18 cellular contexts compared by ENCODE assay signal in genomic region chr10:29612657-29613056, GRCh38. TPM values are rescaled to one million over a fixed set of nuclear protein-coding genes. Genes with fewer than 3 reads are reported as not detected.
A peak's percentile ranks its signal among the peaks of the same experiment; 100 is the strongest.
DNase-seq lines count a peak whose midpoint lies in the region; ATAC-seq and TF ChIP-seq lines count a peak whose summit lies in the region.
"Had no signal": no experiment of that assay in that cellular context is flagged by ENCODE, and none has a peak within 500 bp of the region (broad histone marks: within the 10 kb centered on the region; RNA-seq: fewer than 3 reads in every experiment).

No MANE protein-coding gene starts in this region.

- H3K27ac Mint-ChIP-seq in chondrocyte (ENCODE audit: unreplicated experiment) (peak overlapping the region; percentile 32), nephron (peak overlapping the region; percentile 7 to 87 (median 28))
- H3K27ac Mint-ChIP-seq in activated CD4-positive, alpha-beta T cell treated with anti-CD3 and anti-CD28 coated beads for 36 hours: no peak overlapping the region
- H3K27ac Mint-ChIP-seq: CD4-positive, CD25-positive, alpha-beta regulatory T cell had no signal

- H3K9me3 Mint-ChIP-seq in chondrocyte (ENCODE audit: low read depth) (peaks cover 4% of the 10 kb centered on the region), nephron (no peaks in the 10 kb centered on the region)
- no peaks in the 10 kb centered on the region for H3K9me3 Mint-ChIP-seq in activated CD4-positive, alpha-beta T cell treated with anti-CD3 and anti-CD28 coated beads for 36 hours (ENCODE audit: low read depth)

- H3K4me3 Mint-ChIP-seq in chondrocyte (ENCODE audit: unreplicated experiment) (no peak overlapping the region), nephron (no peak overlapping the region)
- H3K4me3 Mint-ChIP-seq in activated CD4-positive, alpha-beta T cell treated with anti-CD3 and anti-CD28 coated beads for 36 hours: no peak overlapping the region
- H3K4me3 Mint-ChIP-seq: CD4-positive, CD25-positive, alpha-beta regulatory T cell had no signal

- no peaks in the 10 kb centered on the region for H3K27me3 Mint-ChIP-seq in chondrocyte (ENCODE audit: low read depth)
- no peaks in the 10 kb centered on the region for H3K27me3 Mint-ChIP-seq in nephron (ENCODE audit: low read depth)
- no peaks in the 10 kb centered on the region for H3K27me3 Mint-ChIP-seq in activated CD4-positive, alpha-beta T cell treated with anti-CD3 and anti-CD28 coated beads for 36 hours
- H3K27me3 Mint-ChIP-seq: CD4-positive, CD25-positive, alpha-beta regulatory T cell had no signal

- TF ChIP-seq CTCF in chondrocyte (IDR thresholded peaks at IDR 0.05): no peak
- no peak for TF ChIP-seq CTCF in nephron (IDR thresholded peaks at IDR 0.05; ENCODE audit: unreplicated experiment in 3 of 3)
- no peak for TF ChIP-seq CTCF in thoracic aorta (IDR thresholded peaks at IDR 0.05)

- H3K4me1 Mint-ChIP-seq in chondrocyte (ENCODE audit: low read depth) (peaks cover 18% of the 10 kb centered on the region), nephron (peaks cover 71% of the 10 kb centered on the region)
- no peaks in the 10 kb centered on the region for H3K4me1 Mint-ChIP-seq in activated CD4-positive, alpha-beta T cell treated with anti-CD3 and anti-CD28 coated beads for 36 hours

- H3K36me3 Mint-ChIP-seq in chondrocyte (ENCODE audit: low read depth): peaks cover 11% of the 10 kb centered on the region
- H3K36me3 Mint-ChIP-seq in nephron (ENCODE audit: low read depth): peaks cover 30% of the 10 kb centered on the region
- H3K36me3 Mint-ChIP-seq in activated CD4-positive, alpha-beta T cell treated with anti-CD3 and anti-CD28 coated beads for 36 hours (ENCODE audit: low read depth): peaks cover 11% of the 10 kb centered on the region

- H3K27ac ChIP-seq in thoracic aorta: peak overlapping the region; percentile 29 to 37

- H3K4me3 ChIP-seq in thoracic aorta: no peak overlapping the region
- H3K4me3 ChIP-seq: HAP-1 had no signal

- peak; percentile 53 for DNase-seq in NCI-H748 (lab: John Stamatoyannopoulos, UW; ENCODE audit: unreplicated experiment)
- DNase-seq in NCI-H748 treated with DMSO at 0.1 percent for 48 hours (lab: John Stamatoyannopoulos, UW): no peak
- DNase-seq in chondrocyte (ENCODE audit: low spot score): no peak
- no peak for DNase-seq in thoracic aorta (ENCODE audit: low spot score)
- DNase-seq in activated CD4-positive, alpha-beta T cell treated with anti-CD3 and anti-CD28 coated beads for 36 hours: no peak
- DNase-seq in NCI-H2171 (lab: John Stamatoyannopoulos, UW): no peak
- DNase-seq in GM19240 (ENCODE audit: insufficient read length, low spot score): no peak
- DNase-seq: BE2C; Caco-2; CD4-positive, CD25-positive, alpha-beta regulatory T cell; NCI-H1105; NCI-H1694 treated with DMSO at 0.1 percent for 48 hours; NCI-H2107; NCI-H226; NCI-H526 treated with DMSO at 0.1 percent for 48 hours; OCI-M1 had no signal

- ATAC-seq in thoracic aorta (ENCODE audit: insufficient number of reproducible peaks, low FRiP score, low read depth): no peak
- ATAC-seq in activated CD4-positive, alpha-beta T cell treated with anti-CD3 and anti-CD28 coated beads for 36 hours: no peak

- H3K4me1 ChIP-seq in thoracic aorta (ENCODE audit: control insufficient read depth in 1 of 2, low read depth in 2 of 2): peaks cover 34 to 80% of the 10 kb centered on the region in 2 donors
- H3K4me1 ChIP-seq: HAP-1 had no signal

- no peaks in the 10 kb centered on the region for H3K27me3 ChIP-seq in thoracic aorta (replicated peaks; ENCODE audit: insufficient read depth)
- H3K27me3 ChIP-seq: BE2C had no signal

- intact Hi-C loops in activated CD4-positive, alpha-beta T cell treated with anti-CD3 and anti-CD28 coated beads for 36 hours (cut with DNase I, micrococcal nuclease): no loop called here

- no peaks in the 10 kb centered on the region for H3K36me3 ChIP-seq in thoracic aorta
- H3K36me3 ChIP-seq: BE2C, HAP-1 had no signal

- CTCF ChIA-PET in activated CD4-positive, alpha-beta T cell treated with anti-CD3 and anti-CD28 coated beads for 36 hours (lab: Charles Lee): interaction anchor here (0.6 kb wide), 1 partner anchor 386 kb away, joined by 6 read pairs; no protein-coding TSS in a partner anchor

- POLR2A ChIA-PET in activated CD4-positive, alpha-beta T cell treated with anti-CD3 and anti-CD28 coated beads for 36 hours (lab: Charles Lee): no interaction called here

- H3K9me3 ChIP-seq in thoracic aorta: no peaks in the 10 kb centered on the region
- H3K9me3 ChIP-seq: BE2C, HAP-1 had no signal

RNA-seq across cellular contexts. Expression of gene SVIL, which starts 22.1 kb away (rescaled TPM):
- total RNA-seq in chondrocyte (112 to 136 TPM (median 118 TPM) in 3 replicates), thoracic aorta (100 to 1,000 TPM; 349 to 483 TPM)
- total RNA-seq in activated CD4-positive, alpha-beta T cell treated with anti-CD3 and anti-CD28 coated beads for 36 hours: 10 to 100 TPM; 12.5 to 17.0 TPM
